ENCODE assay signal across 9 cellular contexts in the genomic region with DNA sequence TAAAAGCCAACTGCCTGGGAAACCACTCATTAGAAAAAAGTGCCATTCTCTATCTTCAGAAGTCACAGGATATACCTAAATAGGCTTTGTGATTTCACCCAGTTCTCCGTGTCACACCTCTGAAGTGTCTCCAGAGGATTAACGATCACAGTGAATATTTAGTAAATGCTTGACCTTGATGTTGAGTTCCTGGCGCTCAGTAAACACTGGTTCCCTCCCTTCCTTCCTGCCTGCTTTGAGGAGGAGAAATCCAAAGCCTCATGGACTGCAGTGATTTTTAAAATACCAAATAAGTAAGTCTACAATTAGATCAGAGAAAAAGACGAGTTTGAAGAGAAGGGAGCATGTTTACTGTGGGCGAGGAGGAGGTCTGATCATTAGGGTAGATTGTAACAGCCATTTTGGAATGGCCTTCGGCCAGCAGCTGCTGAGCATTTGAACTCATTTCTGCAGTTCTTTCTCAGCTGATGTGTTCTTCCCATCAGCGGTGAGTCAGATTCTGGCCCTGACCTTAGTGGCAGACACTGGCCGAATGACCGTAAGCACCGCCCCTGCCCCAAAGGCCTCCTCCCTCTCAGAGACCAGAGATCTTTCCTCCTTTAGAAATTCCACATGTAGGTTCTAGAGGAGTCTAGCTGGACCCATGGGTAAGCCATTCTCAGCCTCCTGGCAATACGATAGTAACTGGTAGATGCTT.
DNase-seq lines count a peak whose midpoint lies in the region; TF ChIP-seq lines count a peak whose summit lies in the region.
"Had no signal": no experiment of that assay in that cellular context is flagged by ENCODE, and none has a peak within 500 bp of the region (broad histone marks: within the 10 kb centered on the region; RNA-seq: fewer than 3 reads in every experiment).

No MANE protein-coding gene starts in this region.

- H3K27me3 ChIP-seq in ACC112 (ENCODE audit: insufficient read depth, low read length) (no peaks in the 10 kb centered on the region), esophagus squamous epithelium (no peaks in the 10 kb centered on the region), muscle layer of duodenum (ENCODE audit: low read depth, low read length) (no peaks in the 10 kb centered on the region)

- H3K79me2 ChIP-seq in ACC112 (ENCODE audit: control insufficient read depth, insufficient read depth, low read length, unreplicated experiment) = no peaks in the 10 kb centered on the region

- peak in 1 of 4 donors; percentile 7 for TF ChIP-seq POLR2A in esophagus squamous epithelium (IDR thresholded peaks at IDR 0.05)

- 0 out of 2 replicates have a peak overlapping the region, but pooled peaks have one; percentile 29 for H3K4me3 ChIP-seq in ACC112 (ENCODE audit: low read depth, low read length)
- H3K4me3 ChIP-seq in esophagus squamous epithelium = peak overlapping the region in 1 of 4 donors; percentile 12
- H3K4me3 ChIP-seq in muscle layer of duodenum (ENCODE audit: low read depth in 1 of 2, low read length in 2 of 2) = no peak overlapping the region

- TF ChIP-seq CTCF in esophagus squamous epithelium (IDR thresholded peaks at IDR 0.05) = no peak

- H3K27ac ChIP-seq in ACC112 (ENCODE audit: low read depth, low read length) = peak overlapping the region; percentile 70
- H3K27ac ChIP-seq in esophagus squamous epithelium = peak overlapping the region; percentile 38 to 80 (median 66)
- H3K27ac ChIP-seq in muscle layer of duodenum (ENCODE audit: low read length) = peak overlapping the region; percentile 64

- H3K36me3 ChIP-seq in ACC112 (ENCODE audit: insufficient read depth, low read length) = no peaks in the 10 kb centered on the region
- no peaks in the 10 kb centered on the region for H3K36me3 ChIP-seq in esophagus squamous epithelium
- no peaks in the 10 kb centered on the region for H3K36me3 ChIP-seq in muscle layer of duodenum (ENCODE audit: control insufficient read depth in 1 of 2, insufficient read depth in 2 of 2, low read length in 2 of 2)

- intact Hi-C loops in esophagus squamous epithelium (cut with DNase I) = no loop called here

- DNase-seq in LHCN-M2 (ENCODE audit: low read depth) (peak; percentile 48), esophagus squamous epithelium (lab: John Stamatoyannopoulos, UW) (peak; percentile 2), retina (no peak), NCI-H345 treated with DMSO at 0.1 percent for 48 hours (lab: John Stamatoyannopoulos, UW; ENCODE audit: unreplicated experiment) (no peak)
- no peak for DNase-seq in stimulated activated CD4-positive, alpha-beta T cell treated with anti-CD3 and anti-CD28 coated beads, Interleukin-4, amount 100 ng/mL, for 24 hours
- DNase-seq in effector CD4-positive, alpha-beta T cell = no peak
- DNase-seq: CD4-positive, alpha-beta T cell had no signal

- 61 to 64% methylated on average over 10 to 11 of the region's 11 CpGs for WGBS in esophagus squamous epithelium, 2 donors

- peak overlapping the region; percentile 80 for H2AFZ ChIP-seq in ACC112 (ENCODE audit: low read length, unreplicated experiment)

- H3K4me1 ChIP-seq in ACC112 (ENCODE audit: control insufficient read depth, insufficient read depth, low read length, unreplicated experiment) (peaks cover 24% of the 10 kb centered on the region), esophagus squamous epithelium (peaks cover 0 to 37% (median 14%) of the 10 kb centered on the region in 3 donors), muscle layer of duodenum (ENCODE audit: control insufficient read depth in 1 of 2, insufficient read depth in 2 of 2, low read length in 2 of 2) (peaks cover 0 to 6% of the 10 kb centered on the region in 2 donors)

- H3K9me3 ChIP-seq in esophagus squamous epithelium = no peaks in the 10 kb centered on the region
- H3K9me3 ChIP-seq in muscle layer of duodenum (ENCODE audit: control insufficient read depth in 1 of 2, low read length in 2 of 2) = peaks cover 0 to 3% of the 10 kb centered on the region in 2 donors

Comparison
In these comparisons a context has a peak if more than half of its experiments do, and no peak if none do; other contexts are left out.
1. DNase-seq: peak in LHCN-M2 (single experiment) and esophagus squamous epithelium (single experiment); none in retina (single experiment), NCI-H345 treated with DMSO at 0.1 percent for 48 hours (single experiment), stimulated activated CD4-positive, alpha-beta T cell treated with anti-CD3 and anti-CD28 coated beads, Interleukin-4, amount 100 ng/mL, for 24 hours (single experiment) and effector CD4-positive, alpha-beta T cell (single experiment).
2. Peak in every context shown above with its lines, with median percentiles within 50 percentile points of each other: H3K27ac ChIP-seq.